ENCODE assay signal across 8 cellular contexts in genomic region chr7:66844552-66845381, GRCh38.
DNase-seq lines count a peak whose midpoint lies in the region; ATAC-seq and TF ChIP-seq lines count a peak whose summit lies in the region.

No MANE protein-coding gene starts in this region.

- peak; percentile 99 for DNase-seq in GM13977 (ENCODE audit: low spot score)
- DNase-seq in NCI-H1694 (lab: John Stamatoyannopoulos, UW): peak; percentile 92
- DNase-seq in T-helper 17 cell: peak; percentile 98 to 99 (median 98)
- DNase-seq in anterior cingulate cortex (lab: John Stamatoyannopoulos, UW): peak; percentile 75 to 99 (median 96)
- peak; percentile 98 to 100 (median 99) for DNase-seq in right cardiac atrium
- DNase-seq in putamen (ENCODE audit: low spot score): peak; percentile 97
- peak; percentile 99 to 100 for DNase-seq in aorta

- H3K4me3 Mint-ChIP-seq in T-helper 17 cell: peak overlapping the region; percentile 90

- H3K27ac Mint-ChIP-seq in T-helper 17 cell: peak overlapping the region; percentile 97

- H3K27ac ChIP-seq in right cardiac atrium (ENCODE audit: low read length) (peak overlapping the region; percentile 97), aorta (ENCODE audit: low read depth in 1 of 2, low read length in 2 of 2) (peak overlapping the region; percentile 88 to 98)

- no peak for TF ChIP-seq CTCF in GM13977 (IDR thresholded peaks at IDR 0.05; ENCODE audit: extremely low read depth, insufficient read depth, missing control alignments)

- H3K4me3 ChIP-seq in right cardiac atrium (ENCODE audit: low read length) (peak overlapping the region; percentile 70), aorta (ENCODE audit: low read length in 2 of 2) (peak overlapping the region; percentile 47 to 60)

- H3K9me3 ChIP-seq in T-helper 17 cell (ENCODE audit: control insufficient read depth, low read length, poor library complexity, severe bottlenecking) (no peaks in the 10 kb centered on the region), right cardiac atrium (ENCODE audit: control insufficient read depth, low read length) (no peaks in the 10 kb centered on the region), aorta (ENCODE audit: control insufficient read depth, low read length) (no peaks in the 10 kb centered on the region)

- peak; percentile 91 for ATAC-seq in HG02884 (IDR thresholded peaks at IDR 0.05; ENCODE audit: unreplicated experiment)
- ATAC-seq in T-helper 17 cell: peak; percentile 93
- ATAC-seq in right cardiac atrium: peak; percentile 99
- peak; percentile 99 for ATAC-seq in aorta (ENCODE audit: low FRiP score)

- H3K27me3 Mint-ChIP-seq in T-helper 17 cell: no peaks in the 10 kb centered on the region

- H3K36me3 Mint-ChIP-seq in T-helper 17 cell (ENCODE audit: low read depth): no peaks in the 10 kb centered on the region

- peaks cover 5% of the 10 kb centered on the region for H3K4me1 ChIP-seq in right cardiac atrium (ENCODE audit: control insufficient read depth, insufficient read depth, low read length)
- H3K4me1 ChIP-seq in aorta (ENCODE audit: control insufficient read depth in 1 of 2, insufficient read depth in 2 of 2, low read length in 2 of 2): no peaks in the 10 kb centered on the region

- intact Hi-C loops in right cardiac atrium (cut with DNase I): no loop called here
- intact Hi-C loops in aorta (cut with DNase I): no loop called here

- under 1% methylated on average over 61 of the region's 61 CpGs for WGBS in right cardiac atrium
- WGBS in aorta, 2 donors: 0% methylated on average over 61 of the region's 61 CpGs

- in situ Hi-C loops in GM13977 (cut with MboI; ENCODE audit: low pct_unique_long_range_greater_than_20kb, low sequenced_read_pairs, unreplicated experiment): no loop called here

- peaks cover 10% of the 10 kb centered on the region for H3K4me1 Mint-ChIP-seq in T-helper 17 cell

- no peaks in the 10 kb centered on the region for H3K27me3 ChIP-seq in right cardiac atrium (ENCODE audit: control insufficient read depth, insufficient read depth)
- no peaks in the 10 kb centered on the region for H3K27me3 ChIP-seq in aorta (ENCODE audit: control insufficient read depth in 1 of 2, insufficient read depth in 2 of 2, low read length in 1 of 2)

- no peaks in the 10 kb centered on the region for H3K36me3 ChIP-seq in aorta (ENCODE audit: control insufficient read depth in 1 of 2, insufficient read depth in 2 of 2, low read length in 1 of 2)

Comparison
In these comparisons a context has a peak if more than half of its experiments do, and no peak if none do; other contexts are left out.
1. Peak in every context shown above with its lines: DNase-seq, ATAC-seq, H3K4me3 ChIP-seq and H3K27ac ChIP-seq.